ENCODE assay signal across 1 cellular context in the genomic region with DNA sequence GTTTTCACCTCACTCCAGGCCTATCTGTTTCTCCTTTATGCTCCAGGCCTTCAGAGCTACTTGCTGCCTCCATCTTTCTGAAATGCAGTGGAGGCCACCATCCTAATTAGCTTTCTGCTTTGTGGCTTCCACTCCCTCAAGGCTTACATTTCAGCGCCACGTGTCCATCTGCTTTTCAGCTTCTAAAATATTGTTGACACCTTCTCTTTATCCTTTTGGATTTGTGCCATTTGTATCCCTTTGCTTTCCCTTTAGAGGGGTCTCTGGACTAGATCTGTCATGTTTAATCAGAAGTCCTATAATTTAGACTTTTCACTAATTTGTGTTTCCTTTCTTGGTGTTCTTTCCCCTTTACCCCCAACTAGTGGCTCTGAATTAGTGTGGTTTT.
TF ChIP-seq lines count a peak whose summit lies in the region.

No MANE protein-coding gene starts in this region.

TF ChIP-seq in IMR-90, 13 proteins besides CTCF, POLR2A, EP300 and RAD21 (continued from another document):
- TF ChIP-seq, protein P1, sequence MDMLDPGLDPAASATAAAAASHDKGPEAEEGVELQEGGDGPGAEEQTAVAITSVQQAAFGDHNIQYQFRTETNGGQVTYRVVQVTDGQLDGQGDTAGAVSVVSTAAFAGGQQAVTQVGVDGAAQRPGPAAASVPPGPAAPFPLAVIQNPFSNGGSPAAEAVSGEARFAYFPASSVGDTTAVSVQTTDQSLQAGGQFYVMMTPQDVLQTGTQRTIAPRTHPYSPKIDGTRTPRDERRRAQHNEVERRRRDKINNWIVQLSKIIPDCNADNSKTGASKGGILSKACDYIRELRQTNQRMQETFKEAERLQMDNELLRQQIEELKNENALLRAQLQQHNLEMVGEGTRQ (IDR thresholded peaks at IDR 0.05; ENCODE audit: low read depth, low read length), result no peak
- TF ChIP-seq NFE2L2 (IDR thresholded peaks at IDR 0.05; ENCODE audit: low read depth, low read length) (no peak), RFX5 (IDR thresholded peaks at IDR 0.05; ENCODE audit: low read depth, low read length) (no peak)
